1 cellular context compared by ENCODE assay signal in genomic region chr11:35235498-35235897, GRCh38.
TF ChIP-seq lines count a peak whose summit lies in the region.

No MANE protein-coding gene starts in this region.

TF ChIP-seq in IMR-90, 13 proteins besides CTCF, POLR2A, EP300 and RAD21:
- TF ChIP-seq FOS (IDR thresholded peaks at IDR 0.05; ENCODE audit: low read depth, low read length) (no peak), CEBPB (IDR thresholded peaks at IDR 0.05; ENCODE audit: low read depth, low read length) (no peak), SMC3 (IDR thresholded peaks at IDR 0.05; ENCODE audit: low read depth, low read length) (no peak), MAZ (IDR thresholded peaks at IDR 0.05; ENCODE audit: borderline replicate concordance, low read depth, low read length) (no peak)
- TF ChIP-seq, protein P1, sequence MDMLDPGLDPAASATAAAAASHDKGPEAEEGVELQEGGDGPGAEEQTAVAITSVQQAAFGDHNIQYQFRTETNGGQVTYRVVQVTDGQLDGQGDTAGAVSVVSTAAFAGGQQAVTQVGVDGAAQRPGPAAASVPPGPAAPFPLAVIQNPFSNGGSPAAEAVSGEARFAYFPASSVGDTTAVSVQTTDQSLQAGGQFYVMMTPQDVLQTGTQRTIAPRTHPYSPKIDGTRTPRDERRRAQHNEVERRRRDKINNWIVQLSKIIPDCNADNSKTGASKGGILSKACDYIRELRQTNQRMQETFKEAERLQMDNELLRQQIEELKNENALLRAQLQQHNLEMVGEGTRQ (IDR thresholded peaks at IDR 0.05; ENCODE audit: low read depth, low read length): no peak
